ENCODE assay signal across 13 cellular contexts in the genomic region with DNA sequence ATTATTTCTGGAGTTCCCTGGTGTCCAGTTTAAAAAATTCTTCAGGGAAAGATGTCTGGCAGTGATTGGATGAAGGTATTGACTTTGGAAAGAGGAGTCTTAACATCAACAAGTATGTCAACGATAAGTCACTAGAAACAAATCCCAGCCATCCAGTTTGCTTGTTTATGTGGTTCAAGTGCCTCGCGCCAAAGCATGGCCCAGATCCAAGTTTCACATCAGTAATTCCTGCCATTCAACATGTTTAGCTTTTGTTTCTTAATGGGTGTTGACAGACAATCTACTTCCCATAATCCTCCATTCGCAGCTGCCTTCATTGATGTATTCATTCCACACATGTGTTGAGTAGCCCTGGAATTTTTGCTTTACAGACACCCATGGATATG.
DNase-seq lines count a peak whose midpoint lies in the region; ATAC-seq and TF ChIP-seq lines count a peak whose summit lies in the region.
"Had no signal": no experiment of that assay in that cellular context is flagged by ENCODE, and none has a peak within 500 bp of the region (broad histone marks: within the 10 kb centered on the region; RNA-seq: fewer than 3 reads in every experiment).

No MANE protein-coding gene starts in this region.

- CTCF ChIA-PET in activated CD8-positive, alpha-beta T cell treated with anti-CD3 and anti-CD28 coated beads for 36 hours (lab: Charles Lee), result interaction anchor here (1.3 to 3.0 kb wide), 4 partner anchors 10 to 116 kb away, joined by 3 to 13 read pairs (median 5); no protein-coding TSS in a partner anchor

- no peaks in the 10 kb centered on the region for H3K9me3 ChIP-seq in testis

- no peak for TF ChIP-seq POLR2A in testis (IDR thresholded peaks at IDR 0.05)

- H3K27ac ChIP-seq in testis, result no peak overlapping the region

- H3K4me3 ChIP-seq in choroid plexus epithelial cell (ENCODE audit: low read depth, low read length) (no peak overlapping the region), testis (no peak overlapping the region)

- no peak for TF ChIP-seq CTCF in choroid plexus epithelial cell (conservative IDR thresholded peaks at IDR 0.05; ENCODE audit: low read depth, low read length)
- TF ChIP-seq CTCF in nephron (IDR thresholded peaks at IDR 0.05; ENCODE audit: unreplicated experiment in 3 of 3), result no peak
- TF ChIP-seq CTCF in testis (IDR thresholded peaks at IDR 0.05), result no peak
- TF ChIP-seq CTCF in activated CD8-positive, alpha-beta T cell treated with anti-CD3 and anti-CD28 coated beads for 36 hours (IDR thresholded peaks at IDR 0.05), result no peak

- no peak for ATAC-seq in activated CD8-positive, alpha-beta T cell treated with anti-CD3 and anti-CD28 coated beads for 36 hours
- ATAC-seq: left colon, T-cell had no signal

- peaks cover 7% of the 10 kb centered on the region for H3K4me1 Mint-ChIP-seq in nephron
- H3K4me1 Mint-ChIP-seq in activated CD8-positive, alpha-beta T cell treated with anti-CD3 and anti-CD28 coated beads for 36 hours (ENCODE audit: low read depth), result peaks cover 53% of the 10 kb centered on the region

- H3K27me3 Mint-ChIP-seq in nephron (ENCODE audit: low read depth), result no peaks in the 10 kb centered on the region
- no peaks in the 10 kb centered on the region for H3K27me3 Mint-ChIP-seq in activated CD8-positive, alpha-beta T cell treated with anti-CD3 and anti-CD28 coated beads for 36 hours
- H3K27me3 Mint-ChIP-seq: activated T-cell treated with anti-CD3 and anti-CD28 coated beads, Interleukin-2, amount 50 U/mL, for 24 hours; T-cell had no signal

- peak overlapping the region in 2 of 3 experiments; percentile 41 to 61 for H3K27ac Mint-ChIP-seq in nephron
- H3K27ac Mint-ChIP-seq in activated CD8-positive, alpha-beta T cell treated with anti-CD3 and anti-CD28 coated beads for 36 hours, result no peak overlapping the region
- H3K27ac Mint-ChIP-seq: activated T-cell treated with anti-CD3 and anti-CD28 coated beads, Interleukin-2, amount 50 U/mL, for 24 hours had no signal

- POLR2A ChIA-PET in activated CD8-positive, alpha-beta T cell treated with anti-CD3 and anti-CD28 coated beads for 36 hours (lab: Charles Lee), result interaction anchor here (1.8 kb wide), 1 partner anchor 10 kb away, joined by 10 read pairs; no protein-coding TSS in a partner anchor

- in situ Hi-C loops in Caki2 (cut with HindIII; ENCODE audit: low pct_unique_long_range_greater_than_20kb, low sequenced_read_pairs), result no loop called here

- H3K4me3 Mint-ChIP-seq in nephron, result no peak overlapping the region
- H3K4me3 Mint-ChIP-seq in activated CD8-positive, alpha-beta T cell treated with anti-CD3 and anti-CD28 coated beads for 36 hours, result no peak overlapping the region
- H3K4me3 Mint-ChIP-seq: activated T-cell treated with anti-CD3 and anti-CD28 coated beads, Interleukin-2, amount 50 U/mL, for 24 hours; T-cell had no signal

- 71 to 84% methylated on average over 4 of the region's 4 CpGs for WGBS in testis, 2 donors

- intact Hi-C loops in testis (cut with DNase I; ENCODE audit: low total_unique reads), result no loop called here
- intact Hi-C loops in activated CD8-positive, alpha-beta T cell treated with anti-CD3 and anti-CD28 coated beads for 36 hours (cut with micrococcal nuclease), result no loop called here

- H3K36me3 ChIP-seq in testis (ENCODE audit: low read depth, missing control alignments), result no peaks in the 10 kb centered on the region

- H3K27me3 ChIP-seq in testis, result no peaks in the 10 kb centered on the region

- no peaks in the 10 kb centered on the region for H3K36me3 Mint-ChIP-seq in nephron (ENCODE audit: low read depth)
- peaks cover 9% of the 10 kb centered on the region for H3K36me3 Mint-ChIP-seq in activated CD8-positive, alpha-beta T cell treated with anti-CD3 and anti-CD28 coated beads for 36 hours (ENCODE audit: low read depth)

- DNase-seq in Caki2 (ENCODE audit: low read depth) (peak; percentile 86), NCI-H2029 (lab: John Stamatoyannopoulos, UW) (peak; percentile 84), choroid plexus epithelial cell (ENCODE audit: low read depth) (peak; percentile 96), A172 (ENCODE audit: low spot score) (no peak), testis (no peak)
- DNase-seq in activated CD8-positive, alpha-beta memory T cell treated with anti-CD3 and anti-CD28 coated beads for 24 hours, result no peak
- no peak for DNase-seq in activated CD8-positive, alpha-beta T cell treated with anti-CD3 and anti-CD28 coated beads for 36 hours
- DNase-seq: activated T-cell treated with anti-CD3 and anti-CD28 coated beads, Interleukin-2, amount 50 U/mL, for 24 hours; NCI-H1048; stimulated activated CD4-positive, alpha-beta T cell treated with anti-CD3 and anti-CD28 coated beads, Interleukin-15, amount 100 ng/mL, for 24 hours; T-cell had no signal

- H3K4me1 ChIP-seq in testis, result no peaks in the 10 kb centered on the region

- no peaks in the 10 kb centered on the region for H3K9me3 Mint-ChIP-seq in nephron
- H3K9me3 Mint-ChIP-seq in activated CD8-positive, alpha-beta T cell treated with anti-CD3 and anti-CD28 coated beads for 36 hours, result peaks cover 2% of the 10 kb centered on the region
- H3K9me3 Mint-ChIP-seq: activated T-cell treated with anti-CD3 and anti-CD28 coated beads, Interleukin-2, amount 50 U/mL, for 24 hours had no signal

Comparison
In these comparisons a context has a peak if more than half of its experiments do, and no peak if none do; other contexts are left out.
1. DNase-seq: peak in Caki2 (single experiment), NCI-H2029 (single experiment) and choroid plexus epithelial cell (single experiment); none in activated CD8-positive, alpha-beta memory T cell treated with anti-CD3 and anti-CD28 coated beads for 24 hours (single experiment), A172 (single experiment), testis (single experiment) and activated CD8-positive, alpha-beta T cell treated with anti-CD3 and anti-CD28 coated beads for 36 hours (single experiment).